In the genomic region with DNA sequence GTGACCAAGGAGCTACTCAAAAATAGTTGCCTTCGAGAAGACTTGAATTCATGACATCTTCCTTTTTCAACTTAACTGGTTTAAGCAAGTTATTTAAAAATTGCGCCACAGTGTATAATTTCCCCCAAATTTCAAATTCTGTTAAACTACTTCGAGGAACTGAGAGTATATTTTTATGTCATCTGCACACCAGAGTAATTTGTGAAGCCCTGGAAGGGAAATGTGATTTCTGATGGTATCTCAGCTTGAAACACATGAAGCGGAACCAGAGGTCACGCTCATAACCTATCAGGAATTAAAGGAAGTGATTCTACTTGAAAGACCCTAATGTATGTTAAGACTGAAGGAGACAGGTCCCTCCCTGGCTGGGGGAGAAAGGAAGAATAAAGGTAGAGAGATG, we compare ENCODE assay signal across 12 cellular contexts. TPM values are rescaled to one million over a fixed set of nuclear protein-coding genes. Genes with fewer than 3 reads are reported as not detected.
DNase-seq lines count a peak whose midpoint lies in the region; ATAC-seq and TF ChIP-seq lines count a peak whose summit lies in the region.
"Had no signal": no experiment of that assay in that cellular context is flagged by ENCODE, and none has a peak within 500 bp of the region (broad histone marks: within the 10 kb centered on the region; RNA-seq: fewer than 3 reads in every experiment).

No MANE protein-coding gene starts in this region.

- peak; percentile 40 for DNase-seq in GM13976 (ENCODE audit: low spot score)
- peak; percentile 26 for DNase-seq in dermis blood vessel endothelial cell
- DNase-seq in A172 (ENCODE audit: low spot score), result no peak
- DNase-seq in chondrocyte (ENCODE audit: low spot score), result no peak
- no peak for DNase-seq in LoVo (ENCODE audit: low spot score)
- DNase-seq in NCI-H526 (lab: John Stamatoyannopoulos, UW), result no peak
- DNase-seq: activated CD4-positive, alpha-beta T cell treated with anti-CD3 and anti-CD28 coated beads for 1 hour; activated naive CD8-positive, alpha-beta T cell treated with anti-CD3 and anti-CD28 coated beads, Interleukin-2, amount 10 ng/mL, durations not matched to agents 7 days and 5 days; CD8-positive, alpha-beta memory T cell; islet precursor cell had no signal

- TF ChIP-seq CTCF in GM13976 (IDR thresholded peaks at IDR 0.05; ENCODE audit: borderline replicate concordance, control extremely low read depth, extremely low read depth, insufficient read depth, missing control alignments) (no peak), chondrocyte (IDR thresholded peaks at IDR 0.05) (no peak)

- in situ Hi-C loops in GM13976 (cut with MboI; ENCODE audit: low sequenced_read_pairs, unreplicated experiment), result no loop called here

- peak; percentile 68 for ATAC-seq in GM21367 (IDR thresholded peaks at IDR 0.05; ENCODE audit: unreplicated experiment)
- ATAC-seq in HG03159 (IDR thresholded peaks at IDR 0.05; ENCODE audit: unreplicated experiment), result peak; percentile 86

- no peak overlapping the region for H3K4me3 Mint-ChIP-seq in chondrocyte (ENCODE audit: unreplicated experiment)
- H3K4me3 Mint-ChIP-seq: activated naive CD8-positive, alpha-beta T cell treated with anti-CD3 and anti-CD28 coated beads, Interleukin-2, amount 10 ng/mL, durations not matched to agents 7 days and 5 days; CD8-positive, alpha-beta memory T cell had no signal

- H3K27ac Mint-ChIP-seq in chondrocyte (ENCODE audit: unreplicated experiment), result no peak overlapping the region
- H3K27ac Mint-ChIP-seq: activated naive CD8-positive, alpha-beta T cell treated with anti-CD3 and anti-CD28 coated beads, Interleukin-2, amount 10 ng/mL, durations not matched to agents 7 days and 5 days had no signal

- no peaks in the 10 kb centered on the region for H3K36me3 Mint-ChIP-seq in chondrocyte (ENCODE audit: low read depth)
- H3K36me3 Mint-ChIP-seq: CD8-positive, alpha-beta memory T cell had no signal

- H3K4me1 Mint-ChIP-seq in chondrocyte (ENCODE audit: low read depth), result no peaks in the 10 kb centered on the region

- H3K27me3 Mint-ChIP-seq in chondrocyte (ENCODE audit: low read depth), result peaks cover 2% of the 10 kb centered on the region
- H3K27me3 Mint-ChIP-seq: CD8-positive, alpha-beta memory T cell had no signal

- no peaks in the 10 kb centered on the region for H3K9me3 Mint-ChIP-seq in chondrocyte (ENCODE audit: low read depth)
- H3K9me3 Mint-ChIP-seq: CD8-positive, alpha-beta memory T cell had no signal

RNA-seq across cellular contexts. Expression of gene DARS1, which starts 33.9 kb away (rescaled TPM):
- total RNA-seq in dermis blood vessel endothelial cell (53.6 and 79.0 TPM in 2 replicates), chondrocyte (40.3 to 52.3 TPM (median 48.2 TPM) in 3 replicates)
- total RNA-seq in A172 (2014; rRNA removed; shearing (Covaris generic)), result 116 and 134 TPM in 2 replicates

Comparison
In these comparisons a context has a peak if more than half of its experiments do, and no peak if none do; other contexts are left out.
1. DNase-seq: peak in GM13976 (single experiment) and dermis blood vessel endothelial cell (single experiment); none in A172 (single experiment), chondrocyte (single experiment), LoVo (single experiment) and NCI-H526 (0 of 2).